In the genomic region with DNA sequence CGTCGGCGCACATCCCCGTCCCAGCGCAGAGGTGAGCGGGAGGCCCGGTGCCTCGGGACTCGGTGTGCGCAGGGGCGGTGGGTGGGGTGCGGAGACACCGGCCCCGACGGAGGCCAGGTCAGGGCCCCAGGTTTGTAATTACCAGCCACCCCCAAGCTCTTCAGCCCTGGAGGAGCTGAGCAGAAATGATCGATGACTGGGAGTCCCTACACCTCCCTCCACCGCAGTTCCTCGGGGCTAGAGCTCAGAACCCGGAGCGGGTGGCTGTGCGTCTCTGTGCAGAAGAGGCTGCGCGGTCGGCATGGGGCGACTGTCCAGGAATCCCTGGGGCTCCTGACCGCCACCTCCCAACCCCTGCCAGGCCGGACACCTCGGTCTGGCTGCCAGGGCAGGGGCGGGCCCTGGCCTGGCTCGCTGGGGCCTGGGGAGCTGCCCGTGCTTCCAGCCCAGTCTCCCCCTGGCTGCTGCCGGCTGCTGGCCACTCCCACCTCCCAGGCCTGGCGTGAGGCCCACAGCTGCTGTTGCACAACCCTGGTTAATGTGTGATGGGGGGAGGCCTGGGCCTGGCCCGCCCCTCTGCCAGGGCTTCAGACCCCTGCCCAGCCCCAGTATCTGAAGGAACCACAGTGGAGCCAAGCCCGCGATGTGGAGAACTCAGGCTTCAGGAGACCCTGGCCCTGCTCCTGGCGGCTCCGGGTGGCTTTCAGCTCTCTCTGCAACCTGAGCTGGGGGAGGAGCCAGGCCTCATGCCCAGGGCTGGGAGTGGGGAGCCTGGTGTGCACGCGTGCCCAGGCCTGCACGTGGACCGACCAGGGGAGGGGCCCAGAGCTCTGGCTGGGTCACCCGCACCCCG, we compare ENCODE assay signal across 8 cellular contexts. TPM values are rescaled to one million over a fixed set of nuclear protein-coding genes. Genes with fewer than 3 reads are reported as not detected.
DNase-seq lines count a peak whose midpoint lies in the region; ATAC-seq and TF ChIP-seq lines count a peak whose summit lies in the region.

No MANE protein-coding gene starts in this region.

- peaks cover 10 to 29% (median 20%) of the 10 kb centered on the region in 11 experiments; a peak in 19 of 22 replicates for H3K36me3 ChIP-seq in BLaER1 treated with 17β-estradiol and CSF1 and Interleukin-3, amounts not matched to agents 10 nM and 100 nM
- H3K36me3 ChIP-seq in mesodermal cell (ENCODE audit: control insufficient read depth, insufficient read depth, low read length) (peaks cover 44% of the 10 kb centered on the region), testis (ENCODE audit: low read depth, missing control alignments) (no peaks in the 10 kb centered on the region)

- DNase-seq in GM20000 (ENCODE audit: low spot score) (peak; percentile 86), NCI-H345 (lab: John Stamatoyannopoulos, UW) (peak; percentile 90), epithelial cell of proximal tubule (ENCODE audit: low read depth) (no peak), testis (peak; percentile 93)
- peak; percentile 37 for DNase-seq in activated CD4-positive, alpha-beta T cell treated with anti-CD3 and anti-CD28 coated beads, Interleukin-2, amount 50 U/mL, for 1 hour

- ATAC-seq in HG03280 (IDR thresholded peaks at IDR 0.05; ENCODE audit: unreplicated experiment), result no peak

- H4K20me1 ChIP-seq in BLaER1 treated with 17β-estradiol and CSF1 and Interleukin-3, amounts not matched to agents 10 nM and 100 nM, result peaks cover 27 to 65% (median 38%) of the 10 kb centered on the region in 11 experiments

- H3K27ac ChIP-seq in BLaER1 treated with 17β-estradiol and CSF1 and Interleukin-3, amounts not matched to agents 10 nM and 100 nM, result peak overlapping the region in 9 of 11 experiments; percentile 61 to 85 (median 80); a peak in 19 of 22 replicates
- peak overlapping the region; percentile 87 for H3K27ac ChIP-seq in mesodermal cell (ENCODE audit: low read depth, low read length, severe bottlenecking)
- peak overlapping the region; percentile 92 to 96 for H3K27ac ChIP-seq in testis

- peaks cover 43 to 61% (median 53%) of the 10 kb centered on the region in 10 experiments for H3K4me1 ChIP-seq in BLaER1 treated with 17β-estradiol and CSF1 and Interleukin-3, amounts not matched to agents 10 nM and 100 nM
- H3K4me1 ChIP-seq in mesodermal cell (ENCODE audit: control insufficient read depth, insufficient read depth, low read length, poor library complexity, severe bottlenecking), result peaks cover 18% of the 10 kb centered on the region
- H3K4me1 ChIP-seq in testis, result peaks cover 32% of the 10 kb centered on the region

- no peaks in the 10 kb centered on the region for H3K9me3 ChIP-seq in BLaER1 treated with 17β-estradiol and CSF1 and Interleukin-3, amounts not matched to agents 10 nM and 100 nM (replicated peaks in 1 of 11)
- H3K9me3 ChIP-seq in mesodermal cell (ENCODE audit: control insufficient read depth, low read length), result no peaks in the 10 kb centered on the region
- H3K9me3 ChIP-seq in testis, result no peaks in the 10 kb centered on the region

- peak overlapping the region; percentile 93 to 100 (median 98) for H3K4me2 ChIP-seq in BLaER1 treated with 17β-estradiol and CSF1 and Interleukin-3, amounts not matched to agents 10 nM and 100 nM

- no peak for TF ChIP-seq POLR2A in testis (IDR thresholded peaks at IDR 0.05)

- 3 to 4% methylated on average over 27 to 30 of the region's 44 CpGs for WGBS in mesodermal cell (ENCODE audit: insufficient coverage in 2 of 2), 2 experiments
- WGBS in testis, 2 donors, result 1% methylated on average over 34 of the region's 44 CpGs; no CpG with 5 or more reads in 1 of the 2 donors

- peak overlapping the region; percentile 67 to 85 (median 74) for H3K4me3 ChIP-seq in BLaER1 treated with 17β-estradiol and CSF1 and Interleukin-3, amounts not matched to agents 10 nM and 100 nM
- peak overlapping the region; percentile 68 for H3K4me3 ChIP-seq in epithelial cell of proximal tubule (ENCODE audit: low read depth, low read length)
- peak overlapping the region; percentile 64 for H3K4me3 ChIP-seq in mesodermal cell (ENCODE audit: extremely low read depth, insufficient read depth, low read length, poor library complexity, severe bottlenecking)
- peak overlapping the region; percentile 68 to 85 for H3K4me3 ChIP-seq in testis

- peaks cover 0 to 27% (median 0%) of the 10 kb centered on the region in 11 experiments; a peak in 7 of 22 replicates for H3K27me3 ChIP-seq in BLaER1 treated with 17β-estradiol and CSF1 and Interleukin-3, amounts not matched to agents 10 nM and 100 nM
- H3K27me3 ChIP-seq in testis, result no peaks in the 10 kb centered on the region

- TF ChIP-seq CTCF in GM20000 (IDR thresholded peaks at IDR 0.05; ENCODE audit: extremely low read depth, missing control alignments) (no peak), epithelial cell of proximal tubule (conservative IDR thresholded peaks at IDR 0.05; ENCODE audit: low read depth, low read length) (no peak), testis (IDR thresholded peaks at IDR 0.05) (peak in 1 of 3 experiments; percentile 25)

- peak overlapping the region; percentile 71 to 90 (median 81) for H3K9ac ChIP-seq in BLaER1 treated with 17β-estradiol and CSF1 and Interleukin-3, amounts not matched to agents 10 nM and 100 nM

- intact Hi-C loops in testis (cut with DNase I; ENCODE audit: low total_unique reads), result no loop called here

RNA-seq across cellular contexts. Expression of gene SLC2A4RG, which starts 1.2 kb away (rescaled TPM):
- total RNA-seq in epithelial cell of proximal tubule, result 91.5 and 91.9 TPM in 2 replicates
- polyA plus RNA-seq in mesodermal cell (2013, experiment 1 of 2), result 64.5 TPM
- 54.6 TPM for polyA plus RNA-seq in mesodermal cell (2013, experiment 2 of 2)
- total RNA-seq in testis, result 100 to 1,000 TPM; 123 to 141 TPM
- polyA plus RNA-seq in testis (ENCODE audit: insufficient read depth, low read depth, low replicate concordance), result 64.4 TPM

RNA-seq across cellular contexts. Expression of gene LIME1, which starts 4.3 kb away (rescaled TPM):
- total RNA-seq in epithelial cell of proximal tubule, result 6.5 and 19.1 TPM in 2 replicates
- polyA plus RNA-seq in mesodermal cell (2013, experiment 1 of 2), result 9.3 TPM
- 4.8 TPM for polyA plus RNA-seq in mesodermal cell (2013, experiment 2 of 2)
- total RNA-seq in testis, result 10 to 100 TPM; 41.4 to 47.4 TPM
- polyA plus RNA-seq in testis (ENCODE audit: insufficient read depth, low read depth, low replicate concordance), result 5.6 TPM

RNA-seq across cellular contexts. Expression of gene ZGPAT, which starts 32.9 kb away (rescaled TPM):
- total RNA-seq in epithelial cell of proximal tubule (36.5 and 57.2 TPM in 2 replicates), testis (10 to 100 TPM; 53.1 to 57.3 TPM)
- polyA plus RNA-seq in mesodermal cell (2013, experiment 1 of 2), result 19.6 TPM
- polyA plus RNA-seq in mesodermal cell (2013, experiment 2 of 2), result 16.6 TPM
- 43.1 TPM for polyA plus RNA-seq in testis (ENCODE audit: insufficient read depth, low read depth, low replicate concordance)

RNA-seq across cellular contexts. Expression of gene ARFRP1, which starts 33.0 kb away (rescaled TPM):
- total RNA-seq in epithelial cell of proximal tubule, result 42.1 and 49.0 TPM in 2 replicates
- 15.0 TPM for polyA plus RNA-seq in mesodermal cell (2013, experiment 1 of 2)
- 14.0 TPM for polyA plus RNA-seq in mesodermal cell (2013, experiment 2 of 2)
- 10 to 100 TPM; 55.4 to 55.6 TPM for total RNA-seq in testis
- 37.8 TPM for polyA plus RNA-seq in testis (ENCODE audit: insufficient read depth, low read depth, low replicate concordance)

RNA-seq across cellular contexts. Expression of gene TNFRSF6B, which starts 44.3 kb away (rescaled TPM):
- total RNA-seq in epithelial cell of proximal tubule (509 and 817 TPM in 2 replicates), testis (10 to 100 TPM; 26.2 to 30.5 TPM)
- polyA plus RNA-seq in mesodermal cell (2013, experiment 1 of 2), result 1.4 TPM
- 1.6 TPM for polyA plus RNA-seq in mesodermal cell (2013, experiment 2 of 2)
- polyA plus RNA-seq in testis (ENCODE audit: insufficient read depth, low read depth, low replicate concordance), result 3.0 TPM
